In the genomic region with DNA sequence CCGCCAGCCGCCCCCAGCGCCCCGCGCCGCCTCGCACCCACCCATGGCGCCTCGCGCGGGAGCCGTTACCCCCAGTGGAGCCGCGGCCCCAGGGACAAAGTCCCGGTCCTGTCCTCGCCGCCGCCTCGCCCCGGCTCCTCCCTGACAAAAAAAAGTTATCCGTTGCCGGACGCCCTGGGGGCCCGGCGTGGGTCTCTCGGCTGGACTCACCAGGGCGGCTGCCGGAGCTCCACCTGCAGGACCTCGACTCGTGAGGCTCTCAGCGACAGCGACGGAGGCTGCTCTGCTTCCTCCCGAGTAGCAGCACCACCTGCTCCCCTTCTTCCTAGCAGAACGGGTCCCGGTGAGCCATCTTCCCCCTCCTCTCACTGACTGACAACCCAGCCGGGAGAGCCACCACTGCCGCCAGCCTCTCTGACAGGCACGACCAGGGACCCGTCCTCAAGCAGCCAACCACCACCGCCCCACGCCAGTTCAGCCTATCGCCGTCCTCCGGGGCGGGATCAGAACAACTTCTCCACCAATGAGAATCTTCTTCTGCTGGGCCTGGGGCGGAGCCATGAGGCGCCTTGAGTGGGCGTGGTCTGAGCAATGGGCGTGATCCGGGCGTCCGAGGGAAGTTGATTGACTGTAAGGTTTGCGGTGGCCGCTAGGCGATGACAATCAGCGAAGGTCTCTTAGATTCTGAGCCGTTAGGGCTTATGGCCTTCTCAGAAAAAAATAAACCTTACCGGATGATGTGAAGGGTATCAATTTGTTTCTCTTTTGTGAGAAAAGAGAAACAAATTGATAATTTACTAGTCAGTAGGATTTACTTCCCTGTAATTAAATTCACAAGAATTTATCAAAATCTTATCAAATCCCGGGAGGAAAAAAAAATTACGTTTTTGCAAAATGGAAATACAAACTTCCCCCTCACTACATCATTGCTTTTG, we compare ENCODE assay signal across 8 cellular contexts. TPM values are rescaled to one million over a fixed set of nuclear protein-coding genes. Genes with fewer than 3 reads are reported as not detected.
DNase-seq lines count a peak whose midpoint lies in the region; ATAC-seq, FAIRE-seq and TF ChIP-seq lines count a peak whose summit lies in the region.

A gene (minus strand): TSS at position 416 of the 935 bp plus-strand sequence. CDS start 23,019 bp downstream, outside the sequence.

- H3K4me2 ChIP-seq in keratinocyte (ENCODE audit: control insufficient read depth, extremely low read depth, insufficient read depth, low read depth, low read length) = peak within 1 kb of the TSS; percentile 89

- TF ChIP-seq CTCF in keratinocyte (optimal IDR thresholded peaks at IDR 0.05 in 1 of 3, IDR thresholded peaks at IDR 0.05 in 1 of 3, conservative IDR thresholded peaks at IDR 0.05 in 1 of 3; ENCODE audit: extremely low read depth in 1 of 3, insufficient read depth in 2 of 3, low read length in 3 of 3) = peak; percentile 46 to 72 (median 58)

- peak within 1 kb of the TSS; percentile 65 for H2AFZ ChIP-seq in keratinocyte (ENCODE audit: control insufficient read depth, low read length)

- no peaks in the 10 kb centered on the region for H3K9me3 ChIP-seq in keratinocyte (ENCODE audit: control insufficient read depth, low read depth, low read length)

- peak within 1 kb of the TSS; percentile 81 for H3K9ac ChIP-seq in keratinocyte (ENCODE audit: control insufficient read depth, extremely low read depth, insufficient read depth, low read length)

- DNase-seq in AML-193 (lab: John Stamatoyannopoulos, UW) (peak; percentile 96 to 97), NCI-H446 (lab: John Stamatoyannopoulos, UW) (peak; percentile 98 to 99), cerebellar cortex (ENCODE audit: low spot score) (peak; percentile 95), keratinocyte (ENCODE audit: low read depth, low spot score) (peak; percentile 95)
- DNase-seq in stimulated activated CD4-positive, alpha-beta T cell treated with anti-CD3 and anti-CD28 coated beads, Interleukin-15, amount 100 ng/mL, for 1 hour (ENCODE audit: low read depth in 1 of 2, low spot score in 1 of 2) = peak; percentile 96 to 97

- FAIRE-seq in keratinocyte (lab: Jason Lieb, UNC) = peak; percentile 58

- H3K36me3 ChIP-seq in keratinocyte (ENCODE audit: control insufficient read depth in 2 of 2, extremely low read depth in 1 of 2, insufficient read depth in 2 of 2, low read length in 2 of 2) = no peaks in the 10 kb centered on the region

- peaks cover 42% of the 10 kb centered on the region for H3K79me2 ChIP-seq in keratinocyte (ENCODE audit: control insufficient read depth, insufficient read depth, low read length)

- dilution Hi-C loops in keratinocyte (cut with MboI; ENCODE audit: extremely low pct_ligation_motif_present, low sequenced_read_pairs) = no loop called here

- ATAC-seq in GM19035 (IDR thresholded peaks at IDR 0.05; ENCODE audit: unreplicated experiment) = peak; percentile 96
- ATAC-seq in HG03354 (IDR thresholded peaks at IDR 0.05; ENCODE audit: poor library complexity, severe bottlenecking, unreplicated experiment) = peak; percentile 97
- peak; percentile 99 to 100 for ATAC-seq in activated CD4-positive, CD25-positive, alpha-beta regulatory T cell treated with anti-CD3 and anti-CD28 coated beads, Interleukin-2, amount 50 U/mL, for 24 hours

- no peaks in the 10 kb centered on the region for H4K20me1 ChIP-seq in keratinocyte (ENCODE audit: control insufficient read depth, extremely low read depth, insufficient read depth, low read length)

- H3K4me3 ChIP-seq in keratinocyte (ENCODE audit: control insufficient read depth in 2 of 3, extremely low read depth in 1 of 3, insufficient read depth in 2 of 3, low read depth in 1 of 3, low read length in 3 of 3) = peak within 1 kb of the TSS; percentile 82 to 94 (median 91)

- peak within 1 kb of the TSS; percentile 56 for H3K27ac ChIP-seq in keratinocyte (ENCODE audit: control insufficient read depth, insufficient read depth, low read length)

- no peaks in the 10 kb centered on the region for H3K9me1 ChIP-seq in keratinocyte (ENCODE audit: control insufficient read depth, extremely low read depth, insufficient read depth, low read length)

- peaks cover 33% of the 10 kb centered on the region for H3K4me1 ChIP-seq in keratinocyte (ENCODE audit: control insufficient read depth, extremely low read depth, insufficient read depth, low read length)

- no peaks in the 10 kb centered on the region for H3K27me3 ChIP-seq in keratinocyte (ENCODE audit: control insufficient read depth, extremely low read depth, insufficient read depth, low read length)

RNA-seq across cellular contexts. Expression of the gene that starts here (rescaled TPM):
- polyA plus RNA-seq in keratinocyte = 17.1 to 35.8 TPM (median 31.7 TPM) in 3 replicates
- 31.2 TPM for polyA plus RNA-seq in keratinocyte (2011; ENCODE audit: low read depth)
- 14.8 and 25.2 TPM in 2 replicates for polyA plus RNA-seq in keratinocyte (2011; cell fraction: cytosol; rRNA removed)
- polyA plus RNA-seq in keratinocyte (2011; cell fraction: nucleus; rRNA removed) = 26.0 and 35.9 TPM in 2 replicates
- 9.5 and 29.2 TPM in 2 replicates for polyA plus RNA-seq in keratinocyte (2012; ENCODE audit: low replicate concordance)
- 12.9 to 40.9 TPM (median 22.2 TPM) in 3 replicates for polyA minus RNA-seq in keratinocyte
- 29.7 TPM for polyA minus RNA-seq in keratinocyte (2011; cell fraction: cytosol; rRNA and poly(A)+ RNA removed)
- 20.7 and 42.2 TPM in 2 replicates for polyA minus RNA-seq in keratinocyte (2011; cell fraction: nucleus; rRNA and poly(A)+ RNA removed)

Comparison
In these comparisons a context has a peak if more than half of its experiments do, and no peak if none do; other contexts are left out.
1. Peak in every context shown above with its lines: DNase-seq, ATAC-seq, H3K4me3 ChIP-seq and H3K27ac ChIP-seq.